8 cellular contexts compared by ENCODE assay signal in genomic region chr17:68458260-68459029, GRCh38. TPM values are rescaled to one million over a fixed set of nuclear protein-coding genes. Genes with fewer than 3 reads are reported as not detected.
A peak's percentile ranks its signal among the peaks of the same experiment; 100 is the strongest.
DNase-seq lines count a peak whose midpoint lies in the region; ATAC-seq and TF ChIP-seq lines count a peak whose summit lies in the region.

No MANE protein-coding gene starts in this region.

- H2BK5ac ChIP-seq in mesendoderm (ENCODE audit: low read length): no peak overlapping the region

- no peak overlapping the region for H4K8ac ChIP-seq in mesendoderm (ENCODE audit: low read depth, low read length)

- H3K27me3 Mint-ChIP-seq in stimulated activated naive CD8-positive, alpha-beta T cell treated with anti-CD3 and anti-CD28 coated beads, Interleukin-15, Interleukin-2, amounts not matched to agents 100 ng/mL and 50 ng/mL, for 24 hours: no peaks in the 10 kb centered on the region

- H3K4me1 Mint-ChIP-seq in stimulated activated naive CD8-positive, alpha-beta T cell treated with anti-CD3 and anti-CD28 coated beads, Interleukin-15, Interleukin-2, amounts not matched to agents 100 ng/mL and 50 ng/mL, for 24 hours (ENCODE audit: low read depth): peaks cover 66% of the 10 kb centered on the region

- no peak overlapping the region for H3K18ac ChIP-seq in mesendoderm (ENCODE audit: low read length)

- no peaks in the 10 kb centered on the region for H3K9me3 ChIP-seq in aorta (ENCODE audit: control insufficient read depth, low read length)

- H3K4me3 ChIP-seq in astrocyte of the cerebellum (ENCODE audit: low read depth, low read length): peak overlapping the region; percentile 47
- no peak overlapping the region for H3K4me3 ChIP-seq in mesendoderm (ENCODE audit: low read length)
- H3K4me3 ChIP-seq in aorta (ENCODE audit: low read length in 2 of 2): peak overlapping the region; percentile 41 to 44

- H3K36me3 Mint-ChIP-seq in stimulated activated naive CD8-positive, alpha-beta T cell treated with anti-CD3 and anti-CD28 coated beads, Interleukin-15, Interleukin-2, amounts not matched to agents 100 ng/mL and 50 ng/mL, for 24 hours (ENCODE audit: low read depth): no peaks in the 10 kb centered on the region

- peak overlapping the region; percentile 38 for H3K56ac ChIP-seq in mesendoderm (ENCODE audit: low read length)

- no peak for DNase-seq in stimulated activated naive CD8-positive, alpha-beta T cell treated with anti-CD3 and anti-CD28 coated beads, Interleukin-15, Interleukin-2, amounts not matched to agents 100 U/mL and 50 U/mL, for 24 hours
- DNase-seq in astrocyte of the cerebellum (ENCODE audit: low read depth) (no peak), mesendoderm (no peak), aorta (no peak), NCI-H2171 (lab: John Stamatoyannopoulos, UW) (no peak)
- DNase-seq in activated CD4-positive, alpha-beta T cell treated with anti-CD3 and anti-CD28 coated beads, Interleukin-2, amount 50 U/mL, for 48 hours: no peak

- H2AK5ac ChIP-seq in mesendoderm (ENCODE audit: low read length): no peak overlapping the region

- no peaks in the 10 kb centered on the region for H3K79me1 ChIP-seq in mesendoderm (ENCODE audit: low read length)

- no peak overlapping the region for H4K5ac ChIP-seq in mesendoderm (ENCODE audit: low read length)

- intact Hi-C loops in aorta (cut with DNase I): loop anchor here in 1 of 2 donors (5.0 kb wide), 1 partner anchor 211 kb away; the partner anchor contains the start of gene AMZ2

- H3K36me3 ChIP-seq in mesendoderm (ENCODE audit: control insufficient read depth, insufficient read depth, low read length): no peaks in the 10 kb centered on the region
- no peaks in the 10 kb centered on the region for H3K36me3 ChIP-seq in aorta (ENCODE audit: control insufficient read depth in 1 of 2, insufficient read depth in 2 of 2, low read length in 1 of 2)

- in situ Hi-C loops in astrocyte of the cerebellum (cut with HindIII; ENCODE audit: low sequenced_read_pairs): no loop called here

- no peaks in the 10 kb centered on the region for H3K79me2 ChIP-seq in mesendoderm (ENCODE audit: control insufficient read depth, insufficient read depth, low read length)

- H3K27ac Mint-ChIP-seq in stimulated activated naive CD8-positive, alpha-beta T cell treated with anti-CD3 and anti-CD28 coated beads, Interleukin-15, Interleukin-2, amounts not matched to agents 100 ng/mL and 50 ng/mL, for 24 hours: peak overlapping the region; percentile 24

- no peak overlapping the region for H2BK120ac ChIP-seq in mesendoderm (ENCODE audit: low read depth, low read length)

- peaks cover 5% of the 10 kb centered on the region for H3K4me1 ChIP-seq in mesendoderm (ENCODE audit: control insufficient read depth, low read depth, low read length)
- H3K4me1 ChIP-seq in aorta (ENCODE audit: control insufficient read depth in 1 of 2, insufficient read depth in 2 of 2, low read length in 2 of 2): peaks cover 0 to 2% of the 10 kb centered on the region in 2 donors

- no peaks in the 10 kb centered on the region for H3K27me3 ChIP-seq in mesendoderm (ENCODE audit: insufficient read depth, low read length, poor library complexity)
- no peaks in the 10 kb centered on the region for H3K27me3 ChIP-seq in aorta (ENCODE audit: control insufficient read depth in 1 of 2, insufficient read depth in 2 of 2, low read length in 1 of 2)

- H3K27ac ChIP-seq in mesendoderm (ENCODE audit: low read depth, low read length) (no peak overlapping the region), aorta (ENCODE audit: low read depth in 1 of 2, low read length in 2 of 2) (peak overlapping the region in 1 of 2 donors; percentile 62)

- no CpG with 5 or more reads among the region's 12 CpGs for WGBS in mesendoderm (ENCODE audit: extremely low coverage, insufficient coverage, low lambda C conversion rate)
- WGBS in aorta, 2 donors: 39 to 40% methylated on average over 12 of the region's 12 CpGs

- TF ChIP-seq CTCF in astrocyte of the cerebellum (IDR thresholded peaks at IDR 0.05; ENCODE audit: low read depth, low read length, missing control alignments): no peak

- H3K4ac ChIP-seq in mesendoderm (ENCODE audit: low read depth, low read length): no peak overlapping the region

- no peak overlapping the region for H3K9ac ChIP-seq in mesendoderm (ENCODE audit: low read length)

- peak overlapping the region; percentile 77 for H3K4me3 Mint-ChIP-seq in stimulated activated naive CD8-positive, alpha-beta T cell treated with anti-CD3 and anti-CD28 coated beads, Interleukin-15, Interleukin-2, amounts not matched to agents 100 ng/mL and 50 ng/mL, for 24 hours

- no peak overlapping the region for H2BK15ac ChIP-seq in mesendoderm (replicated peaks; ENCODE audit: low read depth)

- H3K23ac ChIP-seq in mesendoderm (ENCODE audit: low read length): no peak overlapping the region

- peak overlapping the region; percentile 81 for H3K4me2 ChIP-seq in mesendoderm (ENCODE audit: low read length)

- no peak for ATAC-seq in stimulated activated naive CD8-positive, alpha-beta T cell treated with anti-CD3 and anti-CD28 coated beads, Interleukin-15, Interleukin-2, amounts not matched to agents 100 U/mL and 50 U/mL, for 24 hours
- no peak for ATAC-seq in aorta (ENCODE audit: low FRiP score)
- no peak for ATAC-seq in HG03432 (IDR thresholded peaks at IDR 0.05; ENCODE audit: unreplicated experiment)

- no peaks in the 10 kb centered on the region for H3K9me3 Mint-ChIP-seq in stimulated activated naive CD8-positive, alpha-beta T cell treated with anti-CD3 and anti-CD28 coated beads, Interleukin-15, Interleukin-2, amounts not matched to agents 100 ng/mL and 50 ng/mL, for 24 hours

RNA-seq across cellular contexts. Expression of gene WIPI1, which starts 1.1 kb away (rescaled TPM):
- polyA plus RNA-seq in mesendoderm (2013, experiment 1 of 2): 10.7 TPM
- 11.0 TPM for polyA plus RNA-seq in mesendoderm (2013, experiment 2 of 2)
- total RNA-seq in aorta: 10 to 100 TPM; 46.0 to 53.1 TPM
- polyA plus RNA-seq in aorta: 10 to 100 TPM; 18.5 to 30.4 TPM

RNA-seq across cellular contexts. Expression of gene PRKAR1A, which starts 53.8 kb away (rescaled TPM):
- polyA plus RNA-seq in mesendoderm (2013, experiment 1 of 2): 91.6 TPM
- polyA plus RNA-seq in mesendoderm (2013, experiment 2 of 2): 93.2 TPM
- total RNA-seq in aorta: 100 to 1,000 TPM; 251 to 297 TPM
- 100 to 1,000 TPM in 1 of 2 donors, 10 to 100 TPM in 1; 97.0 to 104 TPM for polyA plus RNA-seq in aorta
